1 cellular context compared by ENCODE assay signal in the genomic region with DNA sequence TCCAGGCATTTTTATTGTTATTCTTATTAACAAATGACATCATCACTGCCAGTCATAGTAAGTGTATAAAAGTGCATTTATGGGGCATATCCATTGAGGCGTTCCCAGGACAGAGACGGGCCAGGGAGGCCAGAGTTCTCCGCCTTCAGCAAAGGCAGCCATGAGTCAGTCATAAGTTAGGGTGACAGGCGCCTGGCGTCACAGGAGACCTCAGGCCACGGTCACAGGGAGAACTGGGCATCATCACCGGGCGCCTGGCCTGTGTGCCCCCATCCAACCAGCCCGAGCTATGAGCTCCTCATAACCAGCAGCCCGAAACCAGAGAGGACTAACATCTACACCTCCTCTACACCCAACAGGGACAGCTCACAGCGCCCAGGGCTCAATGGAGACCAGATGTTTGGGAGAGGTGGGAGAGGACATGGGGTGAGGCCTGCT.
TF ChIP-seq lines count a peak whose summit lies in the region.

No MANE protein-coding gene starts in this region.

TF ChIP-seq in HepG2, 621 proteins besides CTCF, POLR2A, EP300 and RAD21 (continued from another document):
- TF ChIP-seq ZNF407 (CRISPR knock-in tag; IDR thresholded peaks at IDR 0.05; ENCODE audit: not compliant biosample characterization) (no peak), ATF7 (IDR thresholded peaks at IDR 0.05) (peak; percentile 89), ATF7 (CRISPR knock-in tag; IDR thresholded peaks at IDR 0.05) (no peak)
- TF ChIP-seq, protein P1, sequence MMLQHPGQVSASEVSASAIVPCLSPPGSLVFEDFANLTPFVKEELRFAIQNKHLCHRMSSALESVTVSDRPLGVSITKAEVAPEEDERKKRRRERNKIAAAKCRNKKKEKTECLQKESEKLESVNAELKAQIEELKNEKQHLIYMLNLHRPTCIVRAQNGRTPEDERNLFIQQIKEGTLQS (CRISPR knock-in tag; IDR thresholded peaks at IDR 0.05) = no peak
